14 cellular contexts compared by ENCODE assay signal in the genomic region with DNA sequence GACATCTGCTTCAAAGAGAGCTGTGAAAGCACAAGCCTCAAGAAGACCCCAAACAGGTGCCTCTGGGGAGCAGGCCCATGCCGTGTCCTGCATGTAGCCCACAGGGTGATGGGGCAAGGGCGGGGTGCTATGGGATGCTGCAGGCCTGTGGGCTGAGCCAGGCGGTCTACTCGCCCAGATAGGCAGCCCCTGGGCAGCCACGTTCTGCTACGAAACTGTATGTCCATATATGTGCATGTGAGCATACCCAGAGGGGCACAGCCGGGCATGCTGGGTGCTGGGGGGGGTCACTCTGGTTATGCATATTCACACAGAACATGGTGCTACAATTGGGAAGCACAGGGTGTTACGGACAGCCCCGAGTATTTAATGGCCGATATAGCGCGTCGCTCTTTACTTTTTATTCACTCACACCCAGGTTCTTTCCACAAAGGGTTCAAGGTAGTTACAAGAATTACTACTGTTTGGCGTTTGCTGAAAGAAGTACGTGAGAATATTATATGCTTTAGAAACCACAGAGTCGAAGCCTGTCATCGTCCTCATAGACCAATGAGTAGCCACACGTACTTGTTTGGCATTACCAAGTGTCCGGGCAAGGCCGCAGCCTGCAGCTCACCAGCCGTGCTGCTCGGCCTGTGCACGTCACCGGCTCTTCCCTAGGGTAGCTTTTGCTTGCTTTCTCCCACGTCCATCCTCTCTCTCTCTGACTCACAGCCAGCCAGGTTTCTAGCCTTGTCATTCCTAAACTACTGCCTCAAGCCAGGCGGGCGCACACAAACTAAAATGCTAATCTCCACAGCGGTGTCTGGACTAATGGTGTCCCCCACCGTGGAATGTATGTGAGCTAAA. TPM values are rescaled to one million over a fixed set of nuclear protein-coding genes. Genes with fewer than 3 reads are reported as not detected.
A peak's percentile ranks its signal among the peaks of the same experiment; 100 is the strongest.
DNase-seq lines count a peak whose midpoint lies in the region; ATAC-seq lines count a peak whose summit lies in the region.
"Had no signal": no experiment of that assay in that cellular context is flagged by ENCODE, and none has a peak within 500 bp of the region (broad histone marks: within the 10 kb centered on the region; RNA-seq: fewer than 3 reads in every experiment).

No MANE protein-coding gene starts in this region.

- H3K27ac Mint-ChIP-seq in activated naive CD8-positive, alpha-beta T cell: peak overlapping the region; percentile 78
- no peak overlapping the region for H3K27ac Mint-ChIP-seq in activated naive CD8-positive, alpha-beta T cell treated with anti-CD3 and anti-CD28 coated beads for 36 hours
- H3K27ac Mint-ChIP-seq in stimulated activated naive B cell treated with anti-CD40 and anti-IgM and Interleukin-4, amounts not matched to agents 10 μg/mL and 1 μg/mL and 100 μg/mL, for 72 hours: peak overlapping the region; percentile 93
- H3K27ac Mint-ChIP-seq: activated CD4-positive, alpha-beta T cell treated with anti-CD3 and anti-CD28 coated beads, Interleukin-2, amount 10 ng/mL, durations not matched to agents 7 days and 5 days had no signal

- peak overlapping the region; percentile 7 for H3K4me3 Mint-ChIP-seq in activated naive CD8-positive, alpha-beta T cell
- no peak overlapping the region for H3K4me3 Mint-ChIP-seq in activated naive CD8-positive, alpha-beta T cell treated with anti-CD3 and anti-CD28 coated beads for 36 hours
- no peak overlapping the region for H3K4me3 Mint-ChIP-seq in stimulated activated naive B cell treated with anti-CD40 and anti-IgM and Interleukin-4, amounts not matched to agents 10 μg/mL and 1 μg/mL and 100 μg/mL, for 72 hours
- H3K4me3 Mint-ChIP-seq: activated CD4-positive, alpha-beta T cell treated with anti-CD3 and anti-CD28 coated beads, Interleukin-2, amount 10 ng/mL, durations not matched to agents 7 days and 5 days had no signal

- no peak for DNase-seq in activated naive CD8-positive, alpha-beta T cell treated with anti-CD3 and anti-CD28 coated beads for 36 hours
- DNase-seq in stimulated activated naive B cell treated with anti-CD40 and anti-IgM and Interleukin-4, amounts not matched to agents 10 μg/mL and 1 μg/mL and 100 μg/mL, for 72 hours: no peak
- DNase-seq in NCI-H524 (lab: John Stamatoyannopoulos, UW): no peak
- DNase-seq in AG08395 (ENCODE audit: low spot score): no peak
- no peak for DNase-seq in NAMALWA (ENCODE audit: low spot score)
- DNase-seq: activated CD4-positive, alpha-beta T cell treated with anti-CD3 and anti-CD28 coated beads, Interleukin-2, amount 10 ng/mL, durations not matched to agents 7 days and 5 days; activated naive CD4-positive, alpha-beta T cell treated with Interleukin-2 at 50 U/mL for 16 hours; DMS79; NCI-H2227 treated with DMSO at 0.1 percent for 48 hours; ovary; PC-3 had no signal

- ATAC-seq in GM21619 (IDR thresholded peaks at IDR 0.05; ENCODE audit: unreplicated experiment) (peak; percentile 71), HG03521 (IDR thresholded peaks at IDR 0.05; ENCODE audit: unreplicated experiment) (peak; percentile 52)
- peak; percentile 42 to 49 for ATAC-seq in stimulated activated naive B cell treated with anti-CD40 and anti-IgM and Interleukin-4, amounts not matched to agents 10 μg/mL and 1 μg/mL and 100 μg/mL, for 72 hours (replicated peaks)
- ATAC-seq: PC-3 had no signal

- H3K4me1 Mint-ChIP-seq in activated naive CD8-positive, alpha-beta T cell (ENCODE audit: low read depth): peaks cover 40% of the 10 kb centered on the region
- H3K4me1 Mint-ChIP-seq in activated naive CD8-positive, alpha-beta T cell treated with anti-CD3 and anti-CD28 coated beads for 36 hours: peaks cover 21% of the 10 kb centered on the region
- H3K4me1 Mint-ChIP-seq in stimulated activated naive B cell treated with anti-CD40 and anti-IgM and Interleukin-4, amounts not matched to agents 10 μg/mL and 1 μg/mL and 100 μg/mL, for 72 hours: peaks cover 20 to 24% of the 10 kb centered on the region in 2 donors

- H3K27me3 Mint-ChIP-seq in activated naive CD8-positive, alpha-beta T cell: no peaks in the 10 kb centered on the region
- no peaks in the 10 kb centered on the region for H3K27me3 Mint-ChIP-seq in activated naive CD8-positive, alpha-beta T cell treated with anti-CD3 and anti-CD28 coated beads for 36 hours
- no peaks in the 10 kb centered on the region for H3K27me3 Mint-ChIP-seq in stimulated activated naive B cell treated with anti-CD40 and anti-IgM and Interleukin-4, amounts not matched to agents 10 μg/mL and 1 μg/mL and 100 μg/mL, for 72 hours
- H3K27me3 Mint-ChIP-seq: activated CD4-positive, alpha-beta T cell treated with anti-CD3 and anti-CD28 coated beads, Interleukin-2, amount 10 ng/mL, durations not matched to agents 7 days and 5 days had no signal

- H3K9me3 Mint-ChIP-seq in activated naive CD8-positive, alpha-beta T cell (ENCODE audit: low read depth): peaks cover 7% of the 10 kb centered on the region
- H3K9me3 Mint-ChIP-seq in activated naive CD8-positive, alpha-beta T cell treated with anti-CD3 and anti-CD28 coated beads for 36 hours: peaks cover 11% of the 10 kb centered on the region
- H3K9me3 Mint-ChIP-seq in stimulated activated naive B cell treated with anti-CD40 and anti-IgM and Interleukin-4, amounts not matched to agents 10 μg/mL and 1 μg/mL and 100 μg/mL, for 72 hours: peaks cover 4% of the 10 kb centered on the region in 2 donors
- H3K9me3 Mint-ChIP-seq: activated CD4-positive, alpha-beta T cell treated with anti-CD3 and anti-CD28 coated beads, Interleukin-2, amount 10 ng/mL, durations not matched to agents 7 days and 5 days had no signal

- peaks cover 27% of the 10 kb centered on the region for H3K36me3 Mint-ChIP-seq in activated naive CD8-positive, alpha-beta T cell
- peaks cover 48% of the 10 kb centered on the region for H3K36me3 Mint-ChIP-seq in activated naive CD8-positive, alpha-beta T cell treated with anti-CD3 and anti-CD28 coated beads for 36 hours
- peaks cover 61 to 72% of the 10 kb centered on the region in 2 donors for H3K36me3 Mint-ChIP-seq in stimulated activated naive B cell treated with anti-CD40 and anti-IgM and Interleukin-4, amounts not matched to agents 10 μg/mL and 1 μg/mL and 100 μg/mL, for 72 hours

RNA-seq across cellular contexts. Expression of a gene that starts 14.4 kb away (rescaled TPM):
- total RNA-seq in activated naive CD8-positive, alpha-beta T cell treated with anti-CD3 and anti-CD28 coated beads for 36 hours: 10 to 100 TPM; 34.5 to 35.6 TPM
